In the genomic region with DNA sequence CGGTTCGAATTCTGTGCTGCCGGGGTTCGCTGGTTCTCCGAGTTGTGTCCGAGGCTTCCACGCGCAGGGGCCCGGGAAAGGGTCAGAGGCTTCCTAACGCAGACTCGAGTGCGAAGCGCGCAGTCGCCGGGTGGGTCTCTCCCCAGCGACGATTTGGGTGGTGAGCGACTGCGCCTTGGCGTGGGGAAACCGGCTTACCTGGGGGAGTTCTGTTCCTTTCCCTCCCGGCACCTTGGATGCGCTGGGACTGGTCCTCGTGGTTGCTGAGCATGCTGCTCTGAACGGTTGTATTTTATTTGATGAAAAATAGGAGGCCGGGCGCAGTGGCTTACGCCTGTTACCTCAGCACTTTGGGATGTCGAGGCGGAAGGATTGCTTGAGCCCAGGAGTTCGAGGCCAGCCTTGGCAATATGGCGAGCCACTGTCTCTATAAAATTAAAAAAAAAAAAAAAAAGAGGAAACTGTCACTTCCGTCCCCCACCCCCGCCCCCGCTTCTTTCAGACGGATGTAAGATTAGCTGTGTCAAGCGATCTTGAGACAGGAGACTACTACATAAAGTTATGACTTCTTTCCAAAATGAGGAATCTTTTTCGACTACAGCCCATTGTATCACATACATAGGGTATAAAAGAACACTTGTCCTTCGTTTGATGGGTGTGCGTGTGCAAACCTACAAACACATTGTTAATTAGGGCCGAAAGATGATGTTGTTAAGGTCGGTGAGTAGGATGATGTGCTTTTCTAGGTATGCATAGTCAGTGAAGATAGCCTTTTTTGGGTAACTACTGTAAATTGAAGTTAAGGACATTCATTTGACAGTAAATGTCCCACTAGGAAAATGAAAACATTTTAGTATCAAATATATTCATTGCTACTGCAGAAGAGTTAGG, we compare ENCODE assay signal across 1 cellular context.
TF ChIP-seq lines count a peak whose summit lies in the region.

A gene with protein sequence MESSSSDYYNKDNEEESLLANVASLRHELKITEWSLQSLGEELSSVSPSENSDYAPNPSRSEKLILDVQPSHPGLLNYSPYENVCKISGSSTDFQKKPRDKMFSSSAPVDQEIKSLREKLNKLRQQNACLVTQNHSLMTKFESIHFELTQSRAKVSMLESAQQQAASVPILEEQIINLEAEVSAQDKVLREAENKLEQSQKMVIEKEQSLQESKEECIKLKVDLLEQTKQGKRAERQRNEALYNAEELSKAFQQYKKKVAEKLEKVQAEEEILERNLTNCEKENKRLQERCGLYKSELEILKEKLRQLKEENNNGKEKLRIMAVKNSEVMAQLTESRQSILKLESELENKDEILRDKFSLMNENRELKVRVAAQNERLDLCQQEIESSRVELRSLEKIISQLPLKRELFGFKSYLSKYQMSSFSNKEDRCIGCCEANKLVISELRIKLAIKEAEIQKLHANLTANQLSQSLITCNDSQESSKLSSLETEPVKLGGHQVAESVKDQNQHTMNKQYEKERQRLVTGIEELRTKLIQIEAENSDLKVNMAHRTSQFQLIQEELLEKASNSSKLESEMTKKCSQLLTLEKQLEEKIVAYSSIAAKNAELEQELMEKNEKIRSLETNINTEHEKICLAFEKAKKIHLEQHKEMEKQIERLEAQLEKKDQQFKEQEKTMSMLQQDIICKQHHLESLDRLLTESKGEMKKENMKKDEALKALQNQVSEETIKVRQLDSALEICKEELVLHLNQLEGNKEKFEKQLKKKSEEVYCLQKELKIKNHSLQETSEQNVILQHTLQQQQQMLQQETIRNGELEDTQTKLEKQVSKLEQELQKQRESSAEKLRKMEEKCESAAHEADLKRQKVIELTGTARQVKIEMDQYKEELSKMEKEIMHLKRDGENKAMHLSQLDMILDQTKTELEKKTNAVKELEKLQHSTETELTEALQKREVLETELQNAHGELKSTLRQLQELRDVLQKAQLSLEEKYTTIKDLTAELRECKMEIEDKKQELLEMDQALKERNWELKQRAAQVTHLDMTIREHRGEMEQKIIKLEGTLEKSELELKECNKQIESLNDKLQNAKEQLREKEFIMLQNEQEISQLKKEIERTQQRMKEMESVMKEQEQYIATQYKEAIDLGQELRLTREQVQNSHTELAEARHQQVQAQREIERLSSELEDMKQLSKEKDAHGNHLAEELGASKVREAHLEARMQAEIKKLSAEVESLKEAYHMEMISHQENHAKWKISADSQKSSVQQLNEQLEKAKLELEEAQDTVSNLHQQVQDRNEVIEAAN (N-terminal part only) (plus strand): TSS at position 2 of the 891 bp plus-strand sequence. CDS start 2,638 bp downstream, outside the sequence.

TF ChIP-seq in HEK293, 187 proteins besides CTCF, POLR2A, EP300 and RAD21 (continued from another document and continues in another):
- TF ChIP-seq, protein P1, sequence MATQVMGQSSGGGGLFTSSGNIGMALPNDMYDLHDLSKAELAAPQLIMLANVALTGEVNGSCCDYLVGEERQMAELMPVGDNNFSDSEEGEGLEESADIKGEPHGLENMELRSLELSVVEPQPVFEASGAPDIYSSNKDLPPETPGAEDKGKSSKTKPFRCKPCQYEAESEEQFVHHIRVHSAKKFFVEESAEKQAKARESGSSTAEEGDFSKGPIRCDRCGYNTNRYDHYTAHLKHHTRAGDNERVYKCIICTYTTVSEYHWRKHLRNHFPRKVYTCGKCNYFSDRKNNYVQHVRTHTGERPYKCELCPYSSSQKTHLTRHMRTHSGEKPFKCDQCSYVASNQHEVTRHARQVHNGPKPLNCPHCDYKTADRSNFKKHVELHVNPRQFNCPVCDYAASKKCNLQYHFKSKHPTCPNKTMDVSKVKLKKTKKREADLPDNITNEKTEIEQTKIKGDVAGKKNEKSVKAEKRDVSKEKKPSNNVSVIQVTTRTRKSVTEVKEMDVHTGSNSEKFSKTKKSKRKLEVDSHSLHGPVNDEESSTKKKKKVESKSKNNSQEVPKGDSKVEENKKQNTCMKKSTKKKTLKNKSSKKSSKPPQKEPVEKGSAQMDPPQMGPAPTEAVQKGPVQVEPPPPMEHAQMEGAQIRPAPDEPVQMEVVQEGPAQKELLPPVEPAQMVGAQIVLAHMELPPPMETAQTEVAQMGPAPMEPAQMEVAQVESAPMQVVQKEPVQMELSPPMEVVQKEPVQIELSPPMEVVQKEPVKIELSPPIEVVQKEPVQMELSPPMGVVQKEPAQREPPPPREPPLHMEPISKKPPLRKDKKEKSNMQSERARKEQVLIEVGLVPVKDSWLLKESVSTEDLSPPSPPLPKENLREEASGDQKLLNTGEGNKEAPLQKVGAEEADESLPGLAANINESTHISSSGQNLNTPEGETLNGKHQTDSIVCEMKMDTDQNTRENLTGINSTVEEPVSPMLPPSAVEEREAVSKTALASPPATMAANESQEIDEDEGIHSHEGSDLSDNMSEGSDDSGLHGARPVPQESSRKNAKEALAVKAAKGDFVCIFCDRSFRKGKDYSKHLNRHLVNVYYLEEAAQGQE (tag by site-specific recombination; IDR thresholded peaks at IDR 0.05): no peak
- TF ChIP-seq ZSCAN30 (tag by site-specific recombination; IDR thresholded peaks at IDR 0.05): no peak
- no peak for TF ChIP-seq ZNF138 (tag by site-specific recombination; IDR thresholded peaks at IDR 0.05; ENCODE audit: borderline replicate concordance)
- TF ChIP-seq SP7 (tag by site-specific recombination; IDR thresholded peaks at IDR 0.05): no peak; the same call in 1 of the 2 replicates
- TF ChIP-seq ZNF433 (tag by site-specific recombination; IDR thresholded peaks at IDR 0.05; ENCODE audit: low read depth): no peak
- TF ChIP-seq ZBTB1 (tag by site-specific recombination; IDR thresholded peaks at IDR 0.05): no peak
- no peak for TF ChIP-seq ZNF776 (tag by site-specific recombination; IDR thresholded peaks at IDR 0.05; ENCODE audit: borderline replicate concordance)
- TF ChIP-seq, protein P2, sequence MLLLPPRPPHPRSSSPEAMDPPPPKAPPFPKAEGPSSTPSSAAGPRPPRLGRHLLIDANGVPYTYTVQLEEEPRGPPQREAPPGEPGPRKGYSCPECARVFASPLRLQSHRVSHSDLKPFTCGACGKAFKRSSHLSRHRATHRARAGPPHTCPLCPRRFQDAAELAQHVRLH (tag by site-specific recombination; IDR thresholded peaks at IDR 0.05): peak; percentile 73; the same call in 1 of the 2 replicates
- TF ChIP-seq, protein P3, sequence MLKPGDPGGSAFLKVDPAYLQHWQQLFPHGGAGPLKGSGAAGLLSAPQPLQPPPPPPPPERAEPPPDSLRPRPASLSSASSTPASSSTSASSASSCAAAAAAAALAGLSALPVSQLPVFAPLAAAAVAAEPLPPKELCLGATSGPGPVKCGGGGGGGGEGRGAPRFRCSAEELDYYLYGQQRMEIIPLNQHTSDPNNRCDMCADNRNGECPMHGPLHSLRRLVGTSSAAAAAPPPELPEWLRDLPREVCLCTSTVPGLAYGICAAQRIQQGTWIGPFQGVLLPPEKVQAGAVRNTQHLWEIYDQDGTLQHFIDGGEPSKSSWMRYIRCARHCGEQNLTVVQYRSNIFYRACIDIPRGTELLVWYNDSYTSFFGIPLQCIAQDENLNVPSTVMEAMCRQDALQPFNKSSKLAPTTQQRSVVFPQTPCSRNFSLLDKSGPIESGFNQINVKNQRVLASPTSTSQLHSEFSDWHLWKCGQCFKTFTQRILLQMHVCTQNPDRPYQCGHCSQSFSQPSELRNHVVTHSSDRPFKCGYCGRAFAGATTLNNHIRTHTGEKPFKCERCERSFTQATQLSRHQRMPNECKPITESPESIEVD (tag by site-specific recombination; IDR thresholded peaks at IDR 0.05): no peak
- no peak for TF ChIP-seq ZNF202 (tag by site-specific recombination; IDR thresholded peaks at IDR 0.05; ENCODE audit: borderline replicate concordance)
- TF ChIP-seq TCF7L2 (IDR thresholded peaks at IDR 0.05; ENCODE audit: borderline replicate concordance, low read depth, low read length): no peak
- TF ChIP-seq ZNF529 (tag by site-specific recombination; IDR thresholded peaks at IDR 0.05; ENCODE audit: insufficient replicate concordance): no peak
- TF ChIP-seq ZNF600 (tag by site-specific recombination; IDR thresholded peaks at IDR 0.05): peak; percentile 7; the same call in 1 of the 2 replicates
- 0 out of 2 replicates have a peak, but pooled peaks have one; percentile 6 for TF ChIP-seq PRDM1 (tag by site-specific recombination; IDR thresholded peaks at IDR 0.05)
- TF ChIP-seq OSR2 (tag by site-specific recombination; IDR thresholded peaks at IDR 0.05): peak; percentile 15; the same call in 1 of the 2 replicates
- TF ChIP-seq ZBTB8A (tag by site-specific recombination; IDR thresholded peaks at IDR 0.05): peak; percentile 17; the same call in 1 of the 2 replicates
- TF ChIP-seq GLIS1 (tag by site-specific recombination; IDR thresholded peaks at IDR 0.05): peak; percentile 36; the same call in 1 of the 2 replicates
- TF ChIP-seq ZSCAN16 (tag by site-specific recombination; IDR thresholded peaks at IDR 0.05): no peak
- TF ChIP-seq ZFHX2 (tag by site-specific recombination; conservative IDR thresholded peaks at IDR 0.05): 0 out of 2 replicates have a peak, but pooled peaks have one; percentile 17
- TF ChIP-seq, protein P4, sequence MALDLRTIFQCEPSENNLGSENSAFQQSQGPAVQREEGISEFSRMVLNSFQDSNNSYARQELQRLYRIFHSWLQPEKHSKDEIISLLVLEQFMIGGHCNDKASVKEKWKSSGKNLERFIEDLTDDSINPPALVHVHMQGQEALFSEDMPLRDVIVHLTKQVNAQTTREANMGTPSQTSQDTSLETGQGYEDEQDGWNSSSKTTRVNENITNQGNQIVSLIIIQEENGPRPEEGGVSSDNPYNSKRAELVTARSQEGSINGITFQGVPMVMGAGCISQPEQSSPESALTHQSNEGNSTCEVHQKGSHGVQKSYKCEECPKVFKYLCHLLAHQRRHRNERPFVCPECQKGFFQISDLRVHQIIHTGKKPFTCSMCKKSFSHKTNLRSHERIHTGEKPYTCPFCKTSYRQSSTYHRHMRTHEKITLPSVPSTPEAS (tag by site-specific recombination; IDR thresholded peaks at IDR 0.05): no peak
- TF ChIP-seq KLF9 (tag by site-specific recombination; IDR thresholded peaks at IDR 0.05; ENCODE audit: low read depth): peak; percentile 75
- 0 out of 2 replicates have a peak, but pooled peaks have one; percentile 32 for TF ChIP-seq GLI4 (tag by site-specific recombination; IDR thresholded peaks at IDR 0.05)
- TF ChIP-seq, protein P5, sequence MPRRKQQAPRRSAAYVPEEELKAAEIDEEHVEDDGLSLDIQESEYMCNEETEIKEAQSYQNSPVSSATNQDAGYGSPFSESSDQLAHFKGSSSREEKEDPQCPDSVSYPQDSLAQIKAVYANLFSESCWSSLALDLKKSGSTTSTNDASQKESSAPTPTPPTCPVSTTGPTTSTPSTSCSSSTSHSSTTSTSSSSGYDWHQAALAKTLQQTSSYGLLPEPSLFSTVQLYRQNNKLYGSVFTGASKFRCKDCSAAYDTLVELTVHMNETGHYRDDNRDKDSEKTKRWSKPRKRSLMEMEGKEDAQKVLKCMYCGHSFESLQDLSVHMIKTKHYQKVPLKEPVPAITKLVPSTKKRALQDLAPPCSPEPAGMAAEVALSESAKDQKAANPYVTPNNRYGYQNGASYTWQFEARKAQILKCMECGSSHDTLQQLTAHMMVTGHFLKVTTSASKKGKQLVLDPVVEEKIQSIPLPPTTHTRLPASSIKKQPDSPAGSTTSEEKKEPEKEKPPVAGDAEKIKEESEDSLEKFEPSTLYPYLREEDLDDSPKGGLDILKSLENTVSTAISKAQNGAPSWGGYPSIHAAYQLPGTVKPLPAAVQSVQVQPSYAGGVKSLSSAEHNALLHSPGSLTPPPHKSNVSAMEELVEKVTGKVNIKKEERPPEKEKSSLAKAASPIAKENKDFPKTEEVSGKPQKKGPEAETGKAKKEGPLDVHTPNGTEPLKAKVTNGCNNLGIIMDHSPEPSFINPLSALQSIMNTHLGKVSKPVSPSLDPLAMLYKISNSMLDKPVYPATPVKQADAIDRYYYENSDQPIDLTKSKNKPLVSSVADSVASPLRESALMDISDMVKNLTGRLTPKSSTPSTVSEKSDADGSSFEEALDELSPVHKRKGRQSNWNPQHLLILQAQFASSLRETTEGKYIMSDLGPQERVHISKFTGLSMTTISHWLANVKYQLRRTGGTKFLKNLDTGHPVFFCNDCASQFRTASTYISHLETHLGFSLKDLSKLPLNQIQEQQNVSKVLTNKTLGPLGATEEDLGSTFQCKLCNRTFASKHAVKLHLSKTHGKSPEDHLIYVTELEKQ (tag by site-specific recombination; IDR thresholded peaks at IDR 0.05; ENCODE audit: borderline replicate concordance): 0 out of 2 replicates have a peak, but pooled peaks have one; percentile 19
- TF ChIP-seq GLIS2 (tag by site-specific recombination; IDR thresholded peaks at IDR 0.05): peak; percentile 81
- 0 out of 2 replicates have a peak, but pooled peaks have one; percentile 13 for TF ChIP-seq MYNN (tag by site-specific recombination; IDR thresholded peaks at IDR 0.05; ENCODE audit: borderline replicate concordance)
- no peak for TF ChIP-seq ZNF341 (tag by site-specific recombination; IDR thresholded peaks at IDR 0.05; ENCODE audit: low read depth)
- 0 out of 2 replicates have a peak, but pooled peaks have one; percentile 19 for TF ChIP-seq ZNF610 (tag by site-specific recombination; IDR thresholded peaks at IDR 0.05; ENCODE audit: borderline replicate concordance)
- TF ChIP-seq KLF16 (tag by site-specific recombination; IDR thresholded peaks at IDR 0.05): peak; percentile 71; the same call in 1 of the 2 replicates
- TF ChIP-seq FEZF1 (tag by site-specific recombination; IDR thresholded peaks at IDR 0.05): no peak; the same call in 1 of the 2 replicates
- TF ChIP-seq ZNF133 (tag by site-specific recombination; IDR thresholded peaks at IDR 0.05): no peak
- TF ChIP-seq, protein P6, sequence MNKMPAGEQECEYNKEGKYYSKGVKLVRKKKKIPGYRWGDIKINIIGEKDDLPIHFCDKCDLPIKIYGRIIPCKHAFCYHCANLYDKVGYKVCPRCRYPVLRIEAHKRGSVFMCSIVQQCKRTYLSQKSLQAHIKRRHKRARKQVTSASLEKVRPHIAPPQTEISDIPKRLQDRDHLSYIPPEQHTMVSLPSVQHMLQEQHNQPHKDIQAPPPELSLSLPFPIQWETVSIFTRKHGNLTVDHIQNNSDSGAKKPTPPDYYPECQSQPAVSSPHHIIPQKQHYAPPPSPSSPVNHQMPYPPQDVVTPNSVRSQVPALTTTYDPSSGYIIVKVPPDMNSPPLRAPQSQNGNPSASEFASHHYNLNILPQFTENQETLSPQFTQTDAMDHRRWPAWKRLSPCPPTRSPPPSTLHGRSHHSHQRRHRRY (tag by site-specific recombination; IDR thresholded peaks at IDR 0.05): no peak
- no peak for TF ChIP-seq ZNF549 (tag by site-specific recombination; IDR thresholded peaks at IDR 0.05)
- TF ChIP-seq, protein P7, sequence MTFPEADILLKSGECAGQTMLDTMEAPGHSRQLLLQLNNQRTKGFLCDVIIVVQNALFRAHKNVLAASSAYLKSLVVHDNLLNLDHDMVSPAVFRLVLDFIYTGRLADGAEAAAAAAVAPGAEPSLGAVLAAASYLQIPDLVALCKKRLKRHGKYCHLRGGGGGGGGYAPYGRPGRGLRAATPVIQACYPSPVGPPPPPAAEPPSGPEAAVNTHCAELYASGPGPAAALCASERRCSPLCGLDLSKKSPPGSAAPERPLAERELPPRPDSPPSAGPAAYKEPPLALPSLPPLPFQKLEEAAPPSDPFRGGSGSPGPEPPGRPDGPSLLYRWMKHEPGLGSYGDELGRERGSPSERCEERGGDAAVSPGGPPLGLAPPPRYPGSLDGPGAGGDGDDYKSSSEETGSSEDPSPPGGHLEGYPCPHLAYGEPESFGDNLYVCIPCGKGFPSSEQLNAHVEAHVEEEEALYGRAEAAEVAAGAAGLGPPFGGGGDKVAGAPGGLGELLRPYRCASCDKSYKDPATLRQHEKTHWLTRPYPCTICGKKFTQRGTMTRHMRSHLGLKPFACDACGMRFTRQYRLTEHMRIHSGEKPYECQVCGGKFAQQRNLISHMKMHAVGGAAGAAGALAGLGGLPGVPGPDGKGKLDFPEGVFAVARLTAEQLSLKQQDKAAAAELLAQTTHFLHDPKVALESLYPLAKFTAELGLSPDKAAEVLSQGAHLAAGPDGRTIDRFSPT (tag by site-specific recombination; IDR thresholded peaks at IDR 0.05): no peak
- peak; percentile 75 for TF ChIP-seq ZEB2 (tag by site-specific recombination; IDR thresholded peaks at IDR 0.05)
